Comparison of ENCODE assay signal across 12 cellular contexts in the genomic region with DNA sequence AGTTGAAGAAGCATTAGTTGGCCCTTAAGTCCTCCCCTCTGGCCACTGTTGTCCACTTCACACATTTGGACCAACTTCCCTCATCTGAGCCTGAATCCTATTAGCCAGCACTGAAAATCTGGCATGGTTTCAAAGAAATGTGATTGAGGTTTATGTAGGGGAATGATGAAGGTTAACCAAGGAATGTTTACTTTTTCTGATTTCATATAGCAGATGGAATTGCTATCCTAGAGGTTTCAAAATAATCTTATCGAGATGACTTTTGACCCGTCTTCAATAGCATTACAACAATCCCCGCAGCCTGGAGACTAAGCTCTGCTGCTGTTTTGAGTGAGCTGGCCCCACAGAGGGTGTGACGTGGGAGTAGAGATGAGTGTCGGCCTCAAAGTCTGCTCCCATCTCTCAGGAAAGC. TPM values are rescaled to one million over a fixed set of nuclear protein-coding genes. Genes with fewer than 3 reads are reported as not detected.
DNase-seq lines count a peak whose midpoint lies in the region; ATAC-seq, FAIRE-seq and TF ChIP-seq lines count a peak whose summit lies in the region.
"Had no signal": no experiment of that assay in that cellular context is flagged by ENCODE, and none has a peak within 500 bp of the region (broad histone marks: within the 10 kb centered on the region; RNA-seq: fewer than 3 reads in every experiment).

No MANE protein-coding gene starts in this region.

- TF ChIP-seq POLR2A in sigmoid colon (IDR thresholded peaks at IDR 0.05) = no peak

- H3K27me3 ChIP-seq in ascending aorta = no peaks in the 10 kb centered on the region
- H3K27me3 ChIP-seq in heart right ventricle = no peaks in the 10 kb centered on the region
- no peaks in the 10 kb centered on the region for H3K27me3 ChIP-seq in sigmoid colon
- no peaks in the 10 kb centered on the region for H3K27me3 ChIP-seq in BE2C
- H3K27me3 ChIP-seq: vagina had no signal

- peaks cover 50% of the 10 kb centered on the region for H3K4me1 ChIP-seq in HEK293 (ENCODE audit: control insufficient read depth, insufficient read depth, low read length)
- H3K4me1 ChIP-seq in ascending aorta = peaks cover 16 to 75% of the 10 kb centered on the region in 2 donors
- peaks cover 0 to 51% (median 26%) of the 10 kb centered on the region in 9 donors for H3K4me1 ChIP-seq in heart right ventricle
- peaks cover 0 to 96% (median 83%) of the 10 kb centered on the region in 4 donors for H3K4me1 ChIP-seq in sigmoid colon
- H3K4me1 ChIP-seq in BE2C = no peaks in the 10 kb centered on the region; the same call in 1 of the 2 replicates

- WGBS in heart right ventricle, 2 donors = 54 to 55% methylated on average over 5 of the region's 5 CpGs
- WGBS in sigmoid colon, 2 donors = 18 to 63% methylated on average over 5 of the region's 5 CpGs

- no peaks in the 10 kb centered on the region for H3K9me3 ChIP-seq in HEK293 (ENCODE audit: control insufficient read depth, insufficient read depth, low read depth, low read length)
- no peaks in the 10 kb centered on the region for H3K9me3 ChIP-seq in ascending aorta
- H3K9me3 ChIP-seq in heart right ventricle = no peaks in the 10 kb centered on the region
- no peaks in the 10 kb centered on the region for H3K9me3 ChIP-seq in sigmoid colon
- H3K9me3 ChIP-seq in BE2C = no peaks in the 10 kb centered on the region
- H3K9me3 ChIP-seq: vagina had no signal

- peak in 1 of 2 donors; percentile 59 for DNase-seq in ascending aorta (ENCODE audit: low spot score in 2 of 2)
- DNase-seq in heart right ventricle = no peak
- DNase-seq in sigmoid colon = no peak
- no peak for DNase-seq in stimulated activated CD4-positive, alpha-beta T cell treated with anti-CD3 and anti-CD28 coated beads, Interleukin-2, amount 100 ng/mL, for 24 hours
- no peak for DNase-seq in BE2C
- no peak for DNase-seq in D721Med (ENCODE audit: insufficient read length, low spot score)
- DNase-seq: endodermal cell; stimulated activated CD4-positive, alpha-beta T cell treated with anti-CD3 and anti-CD28 coated beads, Interleukin-4, amount 100 ng/mL, for 1 hour; WERI-Rb-1 had no signal

- H3K36me3 ChIP-seq in HEK293 (ENCODE audit: control insufficient read depth in 2 of 2, insufficient read depth in 1 of 2, low read length in 2 of 2) = no peaks in the 10 kb centered on the region
- H3K36me3 ChIP-seq in ascending aorta = no peaks in the 10 kb centered on the region
- H3K36me3 ChIP-seq in heart right ventricle = no peaks in the 10 kb centered on the region
- H3K36me3 ChIP-seq in sigmoid colon = no peaks in the 10 kb centered on the region
- H3K36me3 ChIP-seq in BE2C = no peaks in the 10 kb centered on the region
- H3K36me3 ChIP-seq: vagina, WERI-Rb-1 had no signal

- TF ChIP-seq CTCF in HEK293 (tag by site-specific recombination; IDR thresholded peaks at IDR 0.05) (no peak), ascending aorta (IDR thresholded peaks at IDR 0.05) (no peak), heart right ventricle (IDR thresholded peaks at IDR 0.05) (no peak), sigmoid colon (IDR thresholded peaks at IDR 0.05) (no peak), BE2C (IDR thresholded peaks at IDR 0.05; ENCODE audit: low read depth, low read length) (no peak), D721Med (IDR thresholded peaks at IDR 0.05; ENCODE audit: insufficient read depth, missing control alignments) (no peak)

- peak overlapping the region; percentile 80 for H3K27ac ChIP-seq in HEK293 (ENCODE audit: extremely low read depth, low read depth, low read length)
- peak overlapping the region; percentile 45 to 65 for H3K27ac ChIP-seq in ascending aorta
- H3K27ac ChIP-seq in heart right ventricle = peak overlapping the region in 9 of 10 donors; percentile 13 to 72 (median 43)
- H3K27ac ChIP-seq in sigmoid colon = peak overlapping the region; percentile 82 to 90 (median 86)
- H3K27ac ChIP-seq: vagina, WERI-Rb-1 had no signal

- FAIRE-seq in D721Med (lab: Jason Lieb, UNC) = no peak

- ATAC-seq in heart right ventricle = peak in 3 of 8 donors; percentile 26 to 41 (median 40)
- ATAC-seq in GM19035 (IDR thresholded peaks at IDR 0.05; ENCODE audit: unreplicated experiment) = no peak

- intact Hi-C loops in ascending aorta (cut with DNase I) (no loop called here), heart right ventricle (cut with DNase I) (no loop called here), sigmoid colon (cut with DNase I) (no loop called here)

- no peak for TF ChIP-seq EP300 in sigmoid colon (IDR thresholded peaks at IDR 0.05)

- CTCF ChIA-PET in HEK293 (lab: Yijun Ruan, JAX) = interaction anchor here (1.0 to 1.9 kb wide), 2 partner anchors 18 to 21 kb away, joined by 3 to 6 read pairs; no protein-coding TSS in a partner anchor

- H3K4me3 ChIP-seq in HEK293 (ENCODE audit: low read depth, low read length) = no peak overlapping the region
- peak overlapping the region in 1 of 2 donors; percentile 2 for H3K4me3 ChIP-seq in ascending aorta
- no peak overlapping the region for H3K4me3 ChIP-seq in heart right ventricle
- H3K4me3 ChIP-seq in sigmoid colon = no peak overlapping the region
- H3K4me3 ChIP-seq in BE2C (ENCODE audit: low read depth, low read length) = no peak overlapping the region
- H3K4me3 ChIP-seq: vagina had no signal

- POLR2A ChIA-PET in HEK293 (lab: Yijun Ruan, JAX) = interaction anchor here (2.0 kb wide), 1 partner anchor 23 kb away, joined by 15 read pairs; no protein-coding TSS in a partner anchor

TF ChIP-seq in HEK293, 187 proteins besides CTCF, POLR2A, EP300 and RAD21 (continues in another document):
- TF ChIP-seq, protein P1, sequence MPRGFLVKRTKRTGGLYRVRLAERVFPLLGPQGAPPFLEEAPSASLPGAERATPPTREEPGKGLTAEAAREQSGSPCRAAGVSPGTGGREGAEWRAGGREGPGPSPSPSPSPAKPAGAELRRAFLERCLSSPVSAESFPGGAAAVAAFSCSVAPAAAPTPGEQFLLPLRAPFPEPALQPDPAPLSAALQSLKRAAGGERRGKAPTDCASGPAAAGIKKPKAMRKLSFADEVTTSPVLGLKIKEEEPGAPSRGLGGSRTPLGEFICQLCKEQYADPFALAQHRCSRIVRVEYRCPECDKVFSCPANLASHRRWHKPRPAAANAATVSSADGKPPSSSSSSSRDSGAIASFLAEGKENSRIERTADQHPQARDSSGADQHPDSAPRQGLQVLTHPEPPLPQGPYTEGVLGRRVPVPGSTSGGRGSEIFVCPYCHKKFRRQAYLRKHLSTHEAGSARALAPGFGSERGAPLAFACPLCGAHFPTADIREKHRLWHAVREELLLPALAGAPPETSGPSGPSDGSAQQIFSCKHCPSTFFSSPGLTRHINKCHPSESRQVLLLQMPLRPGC (tag by site-specific recombination; IDR thresholded peaks at IDR 0.05) = peak; percentile 80
- TF ChIP-seq GLIS1 (tag by site-specific recombination; IDR thresholded peaks at IDR 0.05) (peak; percentile 54), SP7 (tag by site-specific recombination; IDR thresholded peaks at IDR 0.05) (0 out of 2 replicates have a peak, but pooled peaks have one; percentile 17), ZBTB49 (tag by site-specific recombination; IDR thresholded peaks at IDR 0.05; ENCODE audit: low read depth) (no peak), ZNF555 (tag by site-specific recombination; conservative IDR thresholded peaks at IDR 0.05) (no peak), ZFP69B (tag by site-specific recombination; IDR thresholded peaks at IDR 0.05) (0 out of 2 replicates have a peak, but pooled peaks have one; percentile 71), TCF7L2 (IDR thresholded peaks at IDR 0.05; ENCODE audit: borderline replicate concordance, low read depth, low read length) (peak; percentile 83), ZNF624 (tag by site-specific recombination; IDR thresholded peaks at IDR 0.05) (no peak), ZFHX2 (tag by site-specific recombination; conservative IDR thresholded peaks at IDR 0.05) (peak; percentile 64), MZF1 (tag by site-specific recombination; IDR thresholded peaks at IDR 0.05; ENCODE audit: borderline replicate concordance) (peak; percentile 89; the same call in 1 of the 2 replicates), TRIM28 (IDR thresholded peaks at IDR 0.05; ENCODE audit: borderline replicate concordance, low read length) (peak; percentile 77; the same call in 1 of the 2 replicates), ZSCAN16 (tag by site-specific recombination; IDR thresholded peaks at IDR 0.05) (no peak), OSR2 (tag by site-specific recombination; IDR thresholded peaks at IDR 0.05) (peak; percentile 78)

RNA-seq across cellular contexts. Expression of gene SCHIP1, which starts 51.9 kb away (rescaled TPM):
- total RNA-seq in ascending aorta (11.7 TPM), heart right ventricle (10 to 100 TPM; 35.4 to 66.2 (median 57.9) TPM), sigmoid colon (10 to 100 TPM; 19.9 to 44.1 (median 31.3) TPM)
- polyA plus RNA-seq in heart right ventricle (10 to 100 TPM; 14.8 to 62.5 TPM), sigmoid colon (1 to 10 TPM in 2 of 3 donors, not detected in 1; 1.8 to 4.1 TPM)
- polyA plus RNA-seq in BE2C (2012; ENCODE audit: insufficient read depth, insufficient read length, low read depth) = 317 TPM
